ENCODE assay signal across 8 cellular contexts in genomic region chr20:18587665-18588553, GRCh38. TPM values are rescaled to one million over a fixed set of nuclear protein-coding genes. Genes with fewer than 3 reads are reported as not detected.
A peak's percentile ranks its signal among the peaks of the same experiment; 100 is the strongest.
DNase-seq lines count a peak whose midpoint lies in the region; ATAC-seq, FAIRE-seq and TF ChIP-seq lines count a peak whose summit lies in the region.

DTD1 (plus strand) TSS chr20:18588054; CDS start chr20:18588073, 19 bp downstream.

- H3K9me3 Mint-ChIP-seq in activated CD4-positive, alpha-beta T cell treated with anti-CD3 and anti-CD28 coated beads, Interleukin-2, amount 10 ng/mL, durations not matched to agents 24 days and 14 days = no peaks in the 10 kb centered on the region

- H3K27ac Mint-ChIP-seq in activated CD4-positive, alpha-beta T cell treated with anti-CD3 and anti-CD28 coated beads, Interleukin-2, amount 10 ng/mL, durations not matched to agents 24 days and 14 days = peak within 1 kb of the TSS; percentile 88

- peaks cover 3% of the 10 kb centered on the region for H3K4me1 ChIP-seq in colonic mucosa

- H3K9ac ChIP-seq in colonic mucosa (ENCODE audit: low read depth in 2 of 2, low read length in 2 of 2) = peak within 1 kb of the TSS; percentile 58 to 83

- DNase-seq in C1 segment of cervical spinal cord (lab: John Stamatoyannopoulos, UW) (peak; percentile 22 to 92 (median 84)), GM19239 (ENCODE audit: insufficient read length, low spot score) (peak; percentile 73), NCI-H510A treated with DMSO at 0.1 percent for 48 hours (lab: John Stamatoyannopoulos, UW) (peak; percentile 88), colonic mucosa (peak; percentile 96), left lobe of liver (ENCODE audit: low spot score) (peak; percentile 92)
- peak; percentile 96 for DNase-seq in activated CD4-positive, alpha-beta T cell treated with anti-CD3 and anti-CD28 coated beads, Interleukin-2, amount 10 ng/mL, durations not matched to agents 24 days and 14 days
- DNase-seq in stimulated activated CD4-positive, alpha-beta T cell treated with anti-CD3 and anti-CD28 coated beads, Interleukin-2, amount 100 ng/mL, for 24 hours = peak; percentile 90 to 96

- H3K27ac ChIP-seq in colonic mucosa = peak within 1 kb of the TSS; percentile 55

- H3K36me3 Mint-ChIP-seq in activated CD4-positive, alpha-beta T cell treated with anti-CD3 and anti-CD28 coated beads, Interleukin-2, amount 10 ng/mL, durations not matched to agents 24 days and 14 days (ENCODE audit: low read depth) = no peaks in the 10 kb centered on the region

- H3K27me3 Mint-ChIP-seq in activated CD4-positive, alpha-beta T cell treated with anti-CD3 and anti-CD28 coated beads, Interleukin-2, amount 10 ng/mL, durations not matched to agents 24 days and 14 days = peaks cover 7% of the 10 kb centered on the region

- peak; percentile 82 for ATAC-seq in HG03442 (IDR thresholded peaks at IDR 0.05; ENCODE audit: unreplicated experiment)
- peak; percentile 97 for ATAC-seq in left lobe of liver

- no peaks in the 10 kb centered on the region for H3K27me3 ChIP-seq in colonic mucosa

- FAIRE-seq in GM19239 (lab: Jason Lieb, UNC) = peak; percentile 93

- H3K4me3 Mint-ChIP-seq in activated CD4-positive, alpha-beta T cell treated with anti-CD3 and anti-CD28 coated beads, Interleukin-2, amount 10 ng/mL, durations not matched to agents 24 days and 14 days = peak within 1 kb of the TSS; percentile 94

- no peaks in the 10 kb centered on the region for H3K9me3 ChIP-seq in colonic mucosa

- peak; percentile 63 for TF ChIP-seq CTCF in colonic mucosa (IDR thresholded peaks at IDR 0.05)

- intact Hi-C loops in activated CD4-positive, alpha-beta T cell treated with anti-CD3 and anti-CD28 coated beads, Interleukin-2, amount 10 ng/mL, durations not matched to agents 24 days and 14 days (cut with micrococcal nuclease) = loop anchor here (1.0 to 5.0 kb wide), 7 partner anchors 21 to 906 kb away; partner anchors contain the start of genes DZANK1, MGME1, POLR3F and RRBP1
- intact Hi-C loops in colonic mucosa (cut with DNase I) = no loop called here

- H3K4me1 Mint-ChIP-seq in activated CD4-positive, alpha-beta T cell treated with anti-CD3 and anti-CD28 coated beads, Interleukin-2, amount 10 ng/mL, durations not matched to agents 24 days and 14 days = peaks cover 25% of the 10 kb centered on the region

- no peaks in the 10 kb centered on the region for H3K36me3 ChIP-seq in colonic mucosa

- peak within 1 kb of the TSS; percentile 89 for H3K4me3 ChIP-seq in colonic mucosa

RNA-seq across cellular contexts. Expression of gene DTD1, which starts in this region (rescaled TPM):
- 49.2 and 49.9 TPM in 2 replicates for total RNA-seq in activated CD4-positive, alpha-beta T cell treated with anti-CD3 and anti-CD28 coated beads, Interleukin-2, amount 10 ng/mL, durations not matched to agents 24 days and 14 days
- total RNA-seq in colonic mucosa (10 to 100 TPM; 17.0 to 21.0 TPM), left lobe of liver (5.6 TPM)

Comparison
In these comparisons a context has a peak if more than half of its experiments do, and no peak if none do; other contexts are left out.
1. Peak in every context shown above with its lines: DNase-seq, ATAC-seq, H3K4me3 ChIP-seq and H3K27ac ChIP-seq.